1 cellular context compared by ENCODE assay signal in the genomic region with DNA sequence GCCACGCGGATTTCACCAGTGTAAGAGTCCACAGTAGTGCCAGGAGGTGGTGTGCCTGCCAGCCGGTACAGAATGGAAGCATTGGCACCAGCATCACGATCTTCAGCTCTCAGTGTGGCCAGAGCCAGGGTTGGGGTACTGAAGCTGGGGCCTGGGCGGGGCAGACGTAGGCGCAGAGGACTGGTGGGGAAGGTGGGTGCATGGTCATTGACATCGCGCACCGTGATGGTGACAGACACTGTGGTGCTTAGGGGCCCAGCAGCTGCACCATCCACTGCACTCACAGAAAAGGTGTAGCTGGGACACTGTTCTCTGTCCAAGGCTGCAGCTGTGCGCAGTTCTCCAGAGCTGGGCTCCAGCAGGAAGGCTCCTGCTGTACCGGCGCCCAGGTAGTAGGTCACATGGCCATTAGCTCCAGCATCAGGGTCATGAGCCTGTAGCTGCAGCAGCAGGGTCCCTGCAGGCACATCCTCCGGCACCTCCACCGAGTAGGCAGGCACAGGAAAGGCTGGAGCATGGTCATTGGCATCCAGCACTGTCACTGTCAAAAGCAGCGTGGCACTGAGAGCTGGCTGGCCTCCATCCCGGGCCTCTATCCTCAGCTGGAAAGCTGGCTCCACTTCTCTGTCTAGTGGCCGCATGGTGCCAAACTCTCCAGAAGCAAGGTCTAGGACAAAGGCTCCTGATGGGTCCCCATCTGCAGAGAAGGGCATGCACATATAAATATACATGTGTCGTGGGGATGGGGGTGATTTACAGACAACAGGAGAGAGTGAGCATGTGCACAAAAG.
TF ChIP-seq lines count a peak whose summit lies in the region.

No MANE protein-coding gene starts in this region.

TF ChIP-seq in GM12878, 131 proteins besides CTCF, POLR2A, EP300 and RAD21:
- TF ChIP-seq, protein P1, sequence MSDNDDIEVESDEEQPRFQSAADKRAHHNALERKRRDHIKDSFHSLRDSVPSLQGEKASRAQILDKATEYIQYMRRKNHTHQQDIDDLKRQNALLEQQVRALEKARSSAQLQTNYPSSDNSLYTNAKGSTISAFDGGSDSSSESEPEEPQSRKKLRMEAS (IDR thresholded peaks at IDR 0.05; ENCODE audit: low read depth, low read length): no peak
- no peak for TF ChIP-seq IRF4 (IDR thresholded peaks at IDR 0.05; ENCODE audit: low read depth, low read length)
- TF ChIP-seq SRF (IDR thresholded peaks at IDR 0.05; ENCODE audit: low read depth in 2 of 2, low read length in 2 of 2): no peak
- TF ChIP-seq, protein P2, sequence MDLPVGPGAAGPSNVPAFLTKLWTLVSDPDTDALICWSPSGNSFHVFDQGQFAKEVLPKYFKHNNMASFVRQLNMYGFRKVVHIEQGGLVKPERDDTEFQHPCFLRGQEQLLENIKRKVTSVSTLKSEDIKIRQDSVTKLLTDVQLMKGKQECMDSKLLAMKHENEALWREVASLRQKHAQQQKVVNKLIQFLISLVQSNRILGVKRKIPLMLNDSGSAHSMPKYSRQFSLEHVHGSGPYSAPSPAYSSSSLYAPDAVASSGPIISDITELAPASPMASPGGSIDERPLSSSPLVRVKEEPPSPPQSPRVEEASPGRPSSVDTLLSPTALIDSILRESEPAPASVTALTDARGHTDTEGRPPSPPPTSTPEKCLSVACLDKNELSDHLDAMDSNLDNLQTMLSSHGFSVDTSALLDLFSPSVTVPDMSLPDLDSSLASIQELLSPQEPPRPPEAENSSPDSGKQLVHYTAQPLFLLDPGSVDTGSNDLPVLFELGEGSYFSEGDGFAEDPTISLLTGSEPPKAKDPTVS (IDR thresholded peaks at IDR 0.05; ENCODE audit: low read depth, low read length): no peak
- TF ChIP-seq FOXK2 (IDR thresholded peaks at IDR 0.05): no peak
- TF ChIP-seq LARP7 (IDR thresholded peaks at IDR 0.05): 0 out of 2 replicates have a peak, but pooled peaks have one; percentile 28
